13 cellular contexts compared by ENCODE assay signal in the genomic region with DNA sequence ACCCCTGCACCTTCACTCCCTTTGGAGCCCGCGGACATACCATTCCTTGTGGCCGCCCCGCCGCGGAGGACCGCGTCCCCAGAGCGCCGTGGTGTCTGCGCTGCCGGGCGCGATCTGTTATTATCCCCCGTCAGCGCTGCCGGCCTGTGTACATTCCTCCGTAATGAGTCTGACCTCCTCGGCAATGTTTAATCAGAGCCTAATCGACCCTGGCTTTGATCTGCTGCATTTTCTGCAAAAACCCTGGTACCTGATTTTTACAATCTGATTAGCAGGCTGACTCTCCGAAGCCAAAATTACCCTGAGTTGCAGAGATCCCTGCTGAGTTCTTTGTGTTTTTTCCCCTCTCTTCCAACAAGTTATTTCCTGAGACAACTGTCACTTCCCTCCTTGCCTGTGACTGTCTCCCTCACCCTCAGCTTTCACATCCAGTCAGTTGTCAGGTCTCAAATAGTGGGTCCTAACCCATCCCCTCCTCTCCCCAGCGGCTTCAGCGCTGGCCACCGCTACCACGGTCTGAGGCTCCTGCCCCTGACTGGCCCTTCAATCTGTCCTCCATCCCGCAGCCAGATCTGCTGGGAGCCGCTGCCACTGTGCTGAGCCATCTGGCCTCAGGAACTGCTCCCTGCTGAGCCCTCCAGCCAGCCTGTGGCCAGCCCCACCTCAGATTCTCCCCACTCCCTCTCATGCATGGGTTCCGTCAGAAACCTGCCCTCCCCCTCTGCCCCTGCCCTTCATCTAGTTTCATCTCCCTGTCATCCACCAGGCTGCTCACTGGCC. TPM values are rescaled to one million over a fixed set of nuclear protein-coding genes. Genes with fewer than 3 reads are reported as not detected.
A peak's percentile ranks its signal among the peaks of the same experiment; 100 is the strongest.
DNase-seq lines count a peak whose midpoint lies in the region; ATAC-seq and TF ChIP-seq lines count a peak whose summit lies in the region.
"Had no signal": no experiment of that assay in that cellular context is flagged by ENCODE, and none has a peak within 500 bp of the region (broad histone marks: within the 10 kb centered on the region; RNA-seq: fewer than 3 reads in every experiment).

No MANE protein-coding gene starts in this region.

- no peak for TF ChIP-seq CTCF in Panc1 (IDR thresholded peaks at IDR 0.05)
- no peak for TF ChIP-seq CTCF in endothelial cell (IDR thresholded peaks at IDR 0.05; ENCODE audit: unreplicated experiment)

- no peaks in the 10 kb centered on the region; the same call in 1 of the 2 replicates for H3K27me3 ChIP-seq in Panc1 (ENCODE audit: control insufficient read depth, insufficient read depth, low read length)

- no peak overlapping the region for H3K27ac ChIP-seq in Panc1 (ENCODE audit: low read length)

- peaks cover 15% of the 10 kb centered on the region for H3K27me3 Mint-ChIP-seq in endothelial cell (ENCODE audit: unreplicated experiment)

- no peak overlapping the region for H3K27ac Mint-ChIP-seq in endothelial cell (ENCODE audit: unreplicated experiment)
- H3K27ac Mint-ChIP-seq: stimulated activated naive B cell treated with anti-CD40 and anti-IgM and Interleukin-4, amounts not matched to agents 10 μg/mL and 1 μg/mL and 100 μg/mL, for 72 hours had no signal

- in situ Hi-C loops in Panc1 (cut with HindIII; ENCODE audit: low pct_unique_long_range_greater_than_20kb, low sequenced_read_pairs) = no loop called here

- H3K9me3 Mint-ChIP-seq in endothelial cell (ENCODE audit: unreplicated experiment) = no peaks in the 10 kb centered on the region
- H3K9me3 Mint-ChIP-seq: stimulated activated naive B cell treated with anti-CD40 and anti-IgM and Interleukin-4, amounts not matched to agents 10 μg/mL and 1 μg/mL and 100 μg/mL, for 72 hours had no signal

- H3K9me3 ChIP-seq in Panc1 (ENCODE audit: control insufficient read depth, insufficient read depth, low read depth, low read length) = no peaks in the 10 kb centered on the region

- BruUV-seq in Panc1 (replicated peaks; lab: Mats Ljungman, UMichigan) = no TSS peak

- H3K36me3 Mint-ChIP-seq in endothelial cell (ENCODE audit: low read depth, unreplicated experiment) = peaks cover 4% of the 10 kb centered on the region
- H3K36me3 Mint-ChIP-seq: stimulated activated naive B cell treated with anti-CD40 and anti-IgM and Interleukin-4, amounts not matched to agents 10 μg/mL and 1 μg/mL and 100 μg/mL, for 72 hours had no signal

- POLR2A ChIA-PET in Panc1 (lab: Charles Lee) = no interaction called here

- H3K4me3 ChIP-seq in Panc1 (ENCODE audit: low read depth in 2 of 2, low read length in 2 of 2) = no peak overlapping the region
- H3K4me3 ChIP-seq: GM12878 had no signal

- peaks cover 42% of the 10 kb centered on the region for H3K4me1 Mint-ChIP-seq in endothelial cell (ENCODE audit: unreplicated experiment)

- ATAC-seq in Panc1 (peak; percentile 63), HG02678 (IDR thresholded peaks at IDR 0.05; ENCODE audit: unreplicated experiment) (no peak)
- ATAC-seq: GM12878; stimulated activated naive B cell treated with anti-CD40 and anti-IgM and Interleukin-4, amounts not matched to agents 10 μg/mL and 1 μg/mL and 100 μg/mL, for 72 hours had no signal

- peak overlapping the region; percentile 75 for H3K4me3 Mint-ChIP-seq in endothelial cell (ENCODE audit: unreplicated experiment)
- H3K4me3 Mint-ChIP-seq: stimulated activated naive B cell treated with anti-CD40 and anti-IgM and Interleukin-4, amounts not matched to agents 10 μg/mL and 1 μg/mL and 100 μg/mL, for 72 hours had no signal

- intact Hi-C loops in Panc1 (cut with micrococcal nuclease; ENCODE audit: unreplicated experiment) = no loop called here

- peaks cover 6% of the 10 kb centered on the region; the same call in 1 of the 2 replicates for H3K4me1 ChIP-seq in Panc1 (ENCODE audit: control insufficient read depth, insufficient read depth, low read length)

- no peaks in the 10 kb centered on the region for H3K36me3 ChIP-seq in Panc1 (ENCODE audit: control insufficient read depth, insufficient read depth, low read length)

- DNase-seq in NCI-H524 (lab: John Stamatoyannopoulos, UW) (peak; percentile 58 to 65), NCI-H524 treated with DMSO at 0.1 percent for 48 hours (lab: John Stamatoyannopoulos, UW) (no peak), Panc1 (ENCODE audit: low read depth, low spot score) (no peak), endothelial cell (ENCODE audit: low spot score) (peak; percentile 25), renal cortical epithelial cell (ENCODE audit: low read depth) (peak; percentile 62), CD1c-positive myeloid dendritic cell (ENCODE audit: extremely low spot score) (no peak), DMS153 (lab: John Stamatoyannopoulos, UW) (no peak)
- DNase-seq: cortex of kidney; kidney; stimulated activated naive B cell treated with anti-CD40 and anti-IgM and Interleukin-4, amounts not matched to agents 10 μg/mL and 1 μg/mL and 100 μg/mL, for 72 hours had no signal

- CTCF ChIA-PET in Panc1 (lab: Charles Lee) = no interaction called here

RNA-seq across cellular contexts. Expression of gene GLIS1, which starts 53.5 kb away (rescaled TPM):
- 0.28 TPM for total RNA-seq in Panc1 (2021; ENCODE audit: unreplicated experiment)
- polyA plus RNA-seq in Panc1 (2012; ENCODE audit: insufficient read length) = 1.2 TPM
- not detected for total RNA-seq in endothelial cell (ENCODE audit: unreplicated experiment)
- 0.17 and 0.60 TPM in 2 replicates for total RNA-seq in renal cortical epithelial cell
- total RNA-seq: GM12878, skeletal muscle tissue had no signal
- polyA plus RNA-seq: GM12878 had no signal

Comparison
In these comparisons a context has a peak if more than half of its experiments do, and no peak if none do; other contexts are left out.
1. DNase-seq: peak in NCI-H524 (2 of 2), endothelial cell (single experiment) and renal cortical epithelial cell (single experiment); none in NCI-H524 treated with DMSO at 0.1 percent for 48 hours (single experiment), Panc1 (single experiment), CD1c-positive myeloid dendritic cell (single experiment) and DMS153 (single experiment).